13 cellular contexts compared by ENCODE assay signal in the genomic region with DNA sequence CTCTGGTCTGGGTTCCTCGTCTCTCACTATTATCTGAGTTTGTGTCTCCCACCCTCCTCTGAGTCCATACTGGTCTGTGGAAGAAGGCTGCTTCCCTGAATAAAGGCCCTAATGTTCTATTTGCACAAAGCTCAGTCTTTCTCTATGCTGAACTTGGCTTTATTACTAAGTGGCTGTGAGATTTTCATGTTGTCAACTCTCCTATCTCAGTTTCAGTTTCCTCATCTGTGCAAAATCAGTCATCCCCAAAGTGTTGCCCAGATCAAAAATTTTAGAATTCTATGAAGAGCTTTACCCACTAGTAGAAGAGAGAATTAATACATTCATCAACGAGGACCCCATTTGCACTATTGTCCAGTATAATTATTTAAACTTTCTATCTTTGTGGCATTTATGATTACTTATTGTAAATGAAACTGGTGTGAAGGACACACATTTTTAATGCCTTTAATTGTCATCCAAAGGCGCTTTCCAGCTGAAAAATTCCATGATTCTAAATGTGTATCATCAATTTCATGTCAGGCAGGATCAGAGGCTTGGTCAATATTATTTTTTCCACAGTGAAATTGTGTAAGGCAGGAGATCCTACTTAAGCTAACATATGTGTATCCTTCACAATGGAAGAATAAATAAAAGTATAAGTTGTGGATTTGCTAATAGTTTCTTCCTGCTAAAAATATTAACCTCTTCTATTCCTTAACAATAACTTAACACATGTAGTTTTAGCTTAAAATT.
A peak's percentile ranks its signal among the peaks of the same experiment; 100 is the strongest.
DNase-seq lines count a peak whose midpoint lies in the region; ATAC-seq and TF ChIP-seq lines count a peak whose summit lies in the region.
"Had no signal": no experiment of that assay in that cellular context is flagged by ENCODE, and none has a peak within 500 bp of the region (broad histone marks: within the 10 kb centered on the region; RNA-seq: fewer than 3 reads in every experiment).

No MANE protein-coding gene starts in this region.

- H3K36me3 ChIP-seq in ACC112 (ENCODE audit: insufficient read depth, low read length): no peaks in the 10 kb centered on the region
- H3K36me3 ChIP-seq in transverse colon: no peaks in the 10 kb centered on the region

- no peak overlapping the region for H3K4me3 ChIP-seq in ACC112 (ENCODE audit: low read depth, low read length)
- no peak overlapping the region for H3K4me3 ChIP-seq in transverse colon

- in situ Hi-C loops in transverse colon (cut with MboI; ENCODE audit: low pct_ligation_motif_present in 1 of 4, low pct_unique_long_range_greater_than_20kb in 1 of 4, low sequenced_read_pairs in 3 of 4): no loop called here

- intact Hi-C loops in transverse colon (cut with DNase I; ENCODE audit: low total_unique reads): no loop called here

- H3K9me3 ChIP-seq in transverse colon: no peaks in the 10 kb centered on the region

- H2AFZ ChIP-seq in ACC112 (ENCODE audit: low read length, unreplicated experiment): peak overlapping the region; percentile 8

- DNase-seq in NCI-H187 treated with DMSO at 0.1 percent for 48 hours (lab: John Stamatoyannopoulos, UW) (no peak), COLO668 (lab: John Stamatoyannopoulos, UW; ENCODE audit: unreplicated experiment) (no peak), transverse colon (no peak), SHP77 treated with DMSO at 0.1 percent for 48 hours (lab: John Stamatoyannopoulos, UW) (no peak)
- DNase-seq: activated T-cell treated with anti-CD3 and anti-CD28 coated beads for 4 hours; central memory CD4-positive, alpha-beta T cell; GF-D8; PC-3 had no signal

- TF ChIP-seq EP300 in transverse colon (IDR thresholded peaks at IDR 0.05; ENCODE audit: low read depth): no peak

- H3K4me1 ChIP-seq in ACC112 (ENCODE audit: control insufficient read depth, insufficient read depth, low read length, unreplicated experiment): no peaks in the 10 kb centered on the region
- no peaks in the 10 kb centered on the region for H3K4me1 ChIP-seq in transverse colon

- H3K79me2 ChIP-seq in ACC112 (ENCODE audit: control insufficient read depth, insufficient read depth, low read length, unreplicated experiment): no peaks in the 10 kb centered on the region

- 75 to 77% methylated on average over 3 of the region's 3 CpGs for WGBS in transverse colon (ENCODE audit: low coverage in 1 of 2), 2 donors

- H3K27ac ChIP-seq in ACC112 (ENCODE audit: low read depth, low read length) (no peak overlapping the region), transverse colon (no peak overlapping the region)

- no peak for TF ChIP-seq POLR2A in transverse colon (IDR thresholded peaks at IDR 0.05)

- peak; percentile 78 for ATAC-seq in GM18870 (IDR thresholded peaks at IDR 0.05; ENCODE audit: unreplicated experiment)
- ATAC-seq in GM21786 (IDR thresholded peaks at IDR 0.05; ENCODE audit: unreplicated experiment): peak; percentile 89
- peak; percentile 76 for ATAC-seq in HG03280 (IDR thresholded peaks at IDR 0.05; ENCODE audit: unreplicated experiment)
- ATAC-seq: left lobe of liver, PC-3 had no signal

- H3K27me3 ChIP-seq in ACC112 (ENCODE audit: insufficient read depth, low read length): no peaks in the 10 kb centered on the region
- H3K27me3 ChIP-seq in transverse colon: no peaks in the 10 kb centered on the region

- no peak for TF ChIP-seq CTCF in transverse colon (IDR thresholded peaks at IDR 0.05)
